ENCODE assay signal across 10 cellular contexts in genomic region chr6:31579546-31580445, GRCh38. TPM values are rescaled to one million over a fixed set of nuclear protein-coding genes. Genes with fewer than 3 reads are reported as not detected.
DNase-seq lines count a peak whose midpoint lies in the region; ATAC-seq and TF ChIP-seq lines count a peak whose summit lies in the region.
"Had no signal": no experiment of that assay in that cellular context is flagged by ENCODE, and none has a peak within 500 bp of the region (broad histone marks: within the 10 kb centered on the region; RNA-seq: fewer than 3 reads in every experiment).

No MANE protein-coding gene starts in this region.

- H3K36me3 Mint-ChIP-seq in activated naive CD8-positive, alpha-beta T cell treated with anti-CD3 and anti-CD28 coated beads, Interleukin-2, amount 50 U/mL, for 24 hours (ENCODE audit: low read depth) = peaks cover 50% of the 10 kb centered on the region
- H3K36me3 Mint-ChIP-seq in natural killer cell treated with Interleukin-12 subunit alpha and Interleukin-12 subunit beta and Interleukin-15 and Interleukin-18, amount 100 ng/mL, for 72 hours = peaks cover 26% of the 10 kb centered on the region

- no peak overlapping the region for H2AFZ ChIP-seq in DND-41 (ENCODE audit: low read depth, low read length)
- H2AFZ ChIP-seq in IMR-90 (replicated peaks; ENCODE audit: low read length, poor library complexity) = peak overlapping the region; percentile 95

- no peak overlapping the region for H3K27ac ChIP-seq in DND-41 (ENCODE audit: low read length)
- H3K27ac ChIP-seq in IMR-90 (ENCODE audit: insufficient read depth, low read length) = no peak overlapping the region

- H3K23ac ChIP-seq in IMR-90 (ENCODE audit: low read depth, low read length) = no peak overlapping the region

- H3K36me3 ChIP-seq in DND-41 (ENCODE audit: insufficient read depth, low read length) = no peaks in the 10 kb centered on the region; the same call in 1 of the 2 replicates
- no peaks in the 10 kb centered on the region for H3K36me3 ChIP-seq in IMR-90 (ENCODE audit: control insufficient read depth, insufficient read depth, low read length)

- BruUV-seq in IMR-90 (replicated peaks; lab: Mats Ljungman, UMichigan) = no TSS peak

- no peaks in the 10 kb centered on the region; the same call in 1 of the 2 replicates for H3K9me1 ChIP-seq in IMR-90 (ENCODE audit: insufficient read depth, low read length)

- CTCF ChIA-PET in IMR-90 (lab: Yijun Ruan, JAX) = interaction anchor here (0.7 to 1.4 kb wide), 5 partner anchors 8 to 30 kb away, joined by 3 to 6 read pairs (median 4); no protein-coding TSS in a partner anchor

- POLR2A ChIA-PET in IMR-90 (lab: Charles Lee; ENCODE audit: unreplicated experiment) = no interaction called here

- H3K79me2 ChIP-seq in DND-41 (ENCODE audit: insufficient read depth, low read length) = peaks cover 4% of the 10 kb centered on the region; the same call in 1 of the 2 replicates

- H3K27me3 Mint-ChIP-seq in activated naive CD8-positive, alpha-beta T cell treated with anti-CD3 and anti-CD28 coated beads, Interleukin-2, amount 50 U/mL, for 24 hours = no peaks in the 10 kb centered on the region
- no peaks in the 10 kb centered on the region for H3K27me3 Mint-ChIP-seq in natural killer cell treated with Interleukin-12 subunit alpha and Interleukin-12 subunit beta and Interleukin-15 and Interleukin-18, amount 100 ng/mL, for 72 hours

- no peak overlapping the region for H3K4ac ChIP-seq in IMR-90 (ENCODE audit: low read depth, low read length)

- H3K14ac ChIP-seq in IMR-90 (replicated peaks; ENCODE audit: low read depth, low read length) = no peak overlapping the region

- H3K18ac ChIP-seq in IMR-90 (ENCODE audit: low read depth, low read length) = no peak overlapping the region

- H4K8ac ChIP-seq in IMR-90 (ENCODE audit: low read depth in 2 of 2, low read length in 2 of 2) = peak overlapping the region; percentile 7 to 51; a peak in 1 of 4 replicates

- no CpG with 5 or more reads among the region's 8 CpGs for WGBS in IMR-90 (ENCODE audit: extremely low coverage in 2 of 2, insufficient read length in 1 of 2), 2 experiments

- no peaks in the 10 kb centered on the region for H3K79me1 ChIP-seq in IMR-90 (ENCODE audit: low read depth in 1 of 2, low read length in 2 of 2)

- no peak overlapping the region for H2BK20ac ChIP-seq in IMR-90 (ENCODE audit: low read depth, low read length)

- H4K91ac ChIP-seq in IMR-90 (ENCODE audit: insufficient read depth, low read depth, low read length) = no peak overlapping the region

- peak overlapping the region; percentile 99 for H3K4me3 Mint-ChIP-seq in activated naive CD8-positive, alpha-beta T cell treated with anti-CD3 and anti-CD28 coated beads, Interleukin-2, amount 50 U/mL, for 24 hours
- peak overlapping the region; percentile 100 for H3K4me3 Mint-ChIP-seq in natural killer cell treated with Interleukin-12 subunit alpha and Interleukin-12 subunit beta and Interleukin-15 and Interleukin-18, amount 100 ng/mL, for 72 hours

- H3K56ac ChIP-seq in IMR-90 (ENCODE audit: extremely low read depth, insufficient read depth, low read length) = no peak overlapping the region

- H3K4me3 ChIP-seq in DND-41 (ENCODE audit: low read depth in 1 of 2, low read length in 2 of 2) (no peak overlapping the region; a peak in 1 of 4 replicates), IMR-90 (ENCODE audit: insufficient read depth, low read depth, low read length) (no peak overlapping the region)

- peak overlapping the region; percentile 87 for H3K27ac Mint-ChIP-seq in activated naive CD8-positive, alpha-beta T cell treated with anti-CD3 and anti-CD28 coated beads, Interleukin-2, amount 50 U/mL, for 24 hours
- H3K27ac Mint-ChIP-seq in natural killer cell treated with Interleukin-12 subunit alpha and Interleukin-12 subunit beta and Interleukin-15 and Interleukin-18, amount 100 ng/mL, for 72 hours = peak overlapping the region; percentile 88 to 92

- H3K9ac ChIP-seq in DND-41 (ENCODE audit: low read depth, low read length) (no peak overlapping the region), IMR-90 (ENCODE audit: low read depth, low read length) (no peak overlapping the region)

- H4K5ac ChIP-seq in IMR-90 (ENCODE audit: low read depth, low read length) = no peak overlapping the region

- H3K27me3 ChIP-seq in DND-41 (ENCODE audit: insufficient read depth, low read length, poor library complexity) = peaks cover 10% of the 10 kb centered on the region
- H3K27me3 ChIP-seq in IMR-90 (ENCODE audit: control insufficient read depth, insufficient read depth, low read length) = peaks cover 19% of the 10 kb centered on the region

- H2BK15ac ChIP-seq in IMR-90 (ENCODE audit: low read depth, low read length) = no peak overlapping the region

- H3K4me2 ChIP-seq in DND-41 (ENCODE audit: insufficient read depth, low read length) (peak overlapping the region; percentile 99), IMR-90 (ENCODE audit: low read depth, low read length) (no peak overlapping the region)

- no peak for DNase-seq in DND-41
- no peak for DNase-seq in IMR-90
- DNase-seq in activated naive CD8-positive, alpha-beta T cell treated with anti-CD3 and anti-CD28 coated beads, Interleukin-2, amount 50 U/mL, for 24 hours = no peak
- DNase-seq in natural killer cell treated with Interleukin-12 subunit alpha and Interleukin-12 subunit beta and Interleukin-15 and Interleukin-18, amount 100 ng/mL, for 72 hours (ENCODE audit: low spot score) = no peak
- DNase-seq in islet precursor cell = no peak
- no peak for DNase-seq in H4 (ENCODE audit: low spot score)
- DNase-seq in NCI-H2196 (lab: John Stamatoyannopoulos, UW; ENCODE audit: unreplicated experiment) = no peak
- DNase-seq: NCI-H524 treated with DMSO at 0.1 percent for 48 hours had no signal

- ATAC-seq in DND-41 (ENCODE audit: insufficient read depth, low read depth) (no peak), IMR-90 (ENCODE audit: low read depth) (no peak), HG03095 (IDR thresholded peaks at IDR 0.05; ENCODE audit: unreplicated experiment) (no peak)
- peak; percentile 17 for ATAC-seq in activated naive CD8-positive, alpha-beta T cell treated with anti-CD3 and anti-CD28 coated beads, Interleukin-2, amount 50 U/mL, for 24 hours
- ATAC-seq in natural killer cell treated with Interleukin-12 subunit alpha and Interleukin-12 subunit beta and Interleukin-15 and Interleukin-18, amount 100 ng/mL, for 72 hours = no peak

- no peak overlapping the region for H2AK9ac ChIP-seq in IMR-90 (replicated peaks; ENCODE audit: low read depth, low read length, poor library complexity)

- dilution Hi-C loops in IMR-90 (cut with HindIII; ENCODE audit: low sequenced_read_pairs, unreplicated experiment) = no loop called here

- no peaks in the 10 kb centered on the region for H3K9me3 Mint-ChIP-seq in activated naive CD8-positive, alpha-beta T cell treated with anti-CD3 and anti-CD28 coated beads, Interleukin-2, amount 50 U/mL, for 24 hours
- H3K9me3 Mint-ChIP-seq in natural killer cell treated with Interleukin-12 subunit alpha and Interleukin-12 subunit beta and Interleukin-15 and Interleukin-18, amount 100 ng/mL, for 72 hours = no peaks in the 10 kb centered on the region

- H3K4me1 ChIP-seq in DND-41 (ENCODE audit: insufficient read depth, low read length) (peaks cover 52% of the 10 kb centered on the region), IMR-90 (ENCODE audit: control insufficient read depth, insufficient read depth, low read length) (peaks cover 4% of the 10 kb centered on the region; the same call in 1 of the 2 replicates)

- H4K20me1 ChIP-seq in DND-41 (ENCODE audit: insufficient read depth, low read length) (no peaks in the 10 kb centered on the region), IMR-90 (ENCODE audit: insufficient read depth, low read length) (no peaks in the 10 kb centered on the region)

- peaks cover 75% of the 10 kb centered on the region for H3K4me1 Mint-ChIP-seq in activated naive CD8-positive, alpha-beta T cell treated with anti-CD3 and anti-CD28 coated beads, Interleukin-2, amount 50 U/mL, for 24 hours
- H3K4me1 Mint-ChIP-seq in natural killer cell treated with Interleukin-12 subunit alpha and Interleukin-12 subunit beta and Interleukin-15 and Interleukin-18, amount 100 ng/mL, for 72 hours (ENCODE audit: low read depth in 2 of 2) = peaks cover 64 to 73% of the 10 kb centered on the region in 2 donors

- H2BK5ac ChIP-seq in IMR-90 (ENCODE audit: low read depth, low read length, poor library complexity, severe bottlenecking) = no peak overlapping the region

- no peak for TF ChIP-seq POLR2A in IMR-90 (IDR thresholded peaks at IDR 0.05; ENCODE audit: low read depth, low read length)

- TF ChIP-seq CTCF in DND-41 (IDR thresholded peaks at IDR 0.05; ENCODE audit: borderline replicate concordance, extremely low read depth, low read length, poor library complexity, severe bottlenecking) (no peak), IMR-90 (conservative IDR thresholded peaks at IDR 0.05; ENCODE audit: low read depth, low read length) (no peak)

- no peak overlapping the region for H2AK5ac ChIP-seq in IMR-90 (ENCODE audit: low read depth, low read length)

- in situ Hi-C loops in IMR-90 (cut with MboI; ENCODE audit: low sequenced_read_pairs) = no loop called here

- intact Hi-C loops in IMR-90 (cut with micrococcal nuclease) = loop anchor here (2.0 to 5.0 kb wide), 2 partner anchors 19 to 32 kb away; partner anchors contain the start of genes ATP6V1G2 and NFKBIL1

- H2BK120ac ChIP-seq in IMR-90 (ENCODE audit: low read depth, low read length) = no peak overlapping the region

- H3K9me3 ChIP-seq in DND-41 (ENCODE audit: insufficient read depth, low read length, severe bottlenecking) (no peaks in the 10 kb centered on the region), IMR-90 (ENCODE audit: control insufficient read depth, insufficient read depth, low read length) (no peaks in the 10 kb centered on the region)

- TF ChIP-seq RAD21 in IMR-90 (IDR thresholded peaks at IDR 0.05; ENCODE audit: low read length) = no peak

RNA-seq across cellular contexts. Expression of gene LTB, which starts 2.4 kb away (rescaled TPM):
- not detected in 2 replicates for total RNA-seq in IMR-90 (2012; rRNA removed)
- not detected in 2 replicates for polyA plus RNA-seq in IMR-90 (2012; rRNA removed)
- polyA plus RNA-seq in IMR-90 (2012; cell fraction: cytosol; rRNA removed) = 0.16 TPM in 1 of 2 replicates, not detected in the other
- not detected in 2 replicates for polyA plus RNA-seq in IMR-90 (2012; cell fraction: nucleus; rRNA removed; ENCODE audit: low replicate concordance)
- 100 to 1,000 TPM; 110 to 153 TPM for total RNA-seq in natural killer cell treated with Interleukin-12 subunit alpha and Interleukin-12 subunit beta and Interleukin-15 and Interleukin-18, amount 100 ng/mL, for 72 hours
- not detected in 2 replicates for total RNA-seq in H4 (2014; rRNA removed; shearing (Covaris generic))

RNA-seq across cellular contexts. Expression of gene TNF, which starts 4.4 kb away (rescaled TPM):
- total RNA-seq in IMR-90 (2012; rRNA removed) = not detected in 2 replicates
- polyA plus RNA-seq in IMR-90 (2012; rRNA removed) = not detected in 2 replicates
- polyA plus RNA-seq in IMR-90 (2012; cell fraction: cytosol; rRNA removed) = not detected in 2 replicates
- polyA plus RNA-seq in IMR-90 (2012; cell fraction: nucleus; rRNA removed; ENCODE audit: low replicate concordance) = 0.03 TPM in 1 of 2 replicates, not detected in the other
- 100 to 1,000 TPM; 320 to 420 TPM for total RNA-seq in natural killer cell treated with Interleukin-12 subunit alpha and Interleukin-12 subunit beta and Interleukin-15 and Interleukin-18, amount 100 ng/mL, for 72 hours
- total RNA-seq in H4 (2014; rRNA removed; shearing (Covaris generic)) = not detected in 2 replicates

RNA-seq across cellular contexts. Expression of gene LST1, which starts 6.3 kb away (rescaled TPM):
- total RNA-seq in IMR-90 (2012; rRNA removed) = not detected in 2 replicates
- not detected in 2 replicates for polyA plus RNA-seq in IMR-90 (2012; rRNA removed)
- not detected in 2 replicates for polyA plus RNA-seq in IMR-90 (2012; cell fraction: cytosol; rRNA removed)
- polyA plus RNA-seq in IMR-90 (2012; cell fraction: nucleus; rRNA removed; ENCODE audit: low replicate concordance) = not detected in 2 replicates
- 10 to 100 TPM; 15.5 to 34.6 TPM for total RNA-seq in natural killer cell treated with Interleukin-12 subunit alpha and Interleukin-12 subunit beta and Interleukin-15 and Interleukin-18, amount 100 ng/mL, for 72 hours
- total RNA-seq in H4 (2014; rRNA removed; shearing (Covaris generic)) = not detected in 2 replicates

RNA-seq across cellular contexts. Expression of gene LTA, which starts 7.7 kb away (rescaled TPM):
- total RNA-seq in IMR-90 (2012; rRNA removed) = not detected in 2 replicates
- polyA plus RNA-seq in IMR-90 (2012; rRNA removed) = not detected in 2 replicates
- polyA plus RNA-seq in IMR-90 (2012; cell fraction: cytosol; rRNA removed) = not detected in 2 replicates
- 0.05 TPM in 1 of 2 replicates, not detected in the other for polyA plus RNA-seq in IMR-90 (2012; cell fraction: nucleus; rRNA removed; ENCODE audit: low replicate concordance)
- total RNA-seq in natural killer cell treated with Interleukin-12 subunit alpha and Interleukin-12 subunit beta and Interleukin-15 and Interleukin-18, amount 100 ng/mL, for 72 hours = 1,000 to 10,000 TPM; 1,187 to 3,727 TPM
- not detected in 2 replicates for total RNA-seq in H4 (2014; rRNA removed; shearing (Covaris generic))

RNA-seq across cellular contexts. Expression of gene NCR3, which starts 13.0 kb away (rescaled TPM):
- not detected in 2 replicates for total RNA-seq in IMR-90 (2012; rRNA removed)
- not detected in 2 replicates for polyA plus RNA-seq in IMR-90 (2012; rRNA removed)
- not detected in 2 replicates for polyA plus RNA-seq in IMR-90 (2012; cell fraction: cytosol; rRNA removed)
- not detected in 2 replicates for polyA plus RNA-seq in IMR-90 (2012; cell fraction: nucleus; rRNA removed; ENCODE audit: low replicate concordance)
- 10 to 100 TPM; 65.5 to 91.6 TPM for total RNA-seq in natural killer cell treated with Interleukin-12 subunit alpha and Interleukin-12 subunit beta and Interleukin-15 and Interleukin-18, amount 100 ng/mL, for 72 hours
- not detected in 2 replicates for total RNA-seq in H4 (2014; rRNA removed; shearing (Covaris generic))
- total RNA-seq: Daoy had no signal

Comparison
In these comparisons a context has a peak if more than half of its experiments do, and no peak if none do; other contexts are left out.
1. RNA of gene LTB, which starts 2.4 kb away (total RNA-seq): 110 to 153 TPM in natural killer cell treated with Interleukin-12 subunit alpha and Interleukin-12 subunit beta and Interleukin-15 and Interleukin-18, amount 100 ng/mL, for 72 hours; not detected in IMR-90 and not detected in H4; every median in the first group is over 100 times any median in the second.
2. RNA of gene TNF, which starts 4.4 kb away (total RNA-seq): 320 to 420 TPM in natural killer cell treated with Interleukin-12 subunit alpha and Interleukin-12 subunit beta and Interleukin-15 and Interleukin-18, amount 100 ng/mL, for 72 hours; not detected in IMR-90 and not detected in H4; every median in the first group is over 100 times any median in the second.
3. RNA of gene LST1, which starts 6.3 kb away (total RNA-seq): 15.5 to 34.6 TPM in natural killer cell treated with Interleukin-12 subunit alpha and Interleukin-12 subunit beta and Interleukin-15 and Interleukin-18, amount 100 ng/mL, for 72 hours; not detected in IMR-90 and not detected in H4; every median in the first group is over 10 times any median in the second.